ENCODE assay signal across 16 cellular contexts in the genomic region with DNA sequence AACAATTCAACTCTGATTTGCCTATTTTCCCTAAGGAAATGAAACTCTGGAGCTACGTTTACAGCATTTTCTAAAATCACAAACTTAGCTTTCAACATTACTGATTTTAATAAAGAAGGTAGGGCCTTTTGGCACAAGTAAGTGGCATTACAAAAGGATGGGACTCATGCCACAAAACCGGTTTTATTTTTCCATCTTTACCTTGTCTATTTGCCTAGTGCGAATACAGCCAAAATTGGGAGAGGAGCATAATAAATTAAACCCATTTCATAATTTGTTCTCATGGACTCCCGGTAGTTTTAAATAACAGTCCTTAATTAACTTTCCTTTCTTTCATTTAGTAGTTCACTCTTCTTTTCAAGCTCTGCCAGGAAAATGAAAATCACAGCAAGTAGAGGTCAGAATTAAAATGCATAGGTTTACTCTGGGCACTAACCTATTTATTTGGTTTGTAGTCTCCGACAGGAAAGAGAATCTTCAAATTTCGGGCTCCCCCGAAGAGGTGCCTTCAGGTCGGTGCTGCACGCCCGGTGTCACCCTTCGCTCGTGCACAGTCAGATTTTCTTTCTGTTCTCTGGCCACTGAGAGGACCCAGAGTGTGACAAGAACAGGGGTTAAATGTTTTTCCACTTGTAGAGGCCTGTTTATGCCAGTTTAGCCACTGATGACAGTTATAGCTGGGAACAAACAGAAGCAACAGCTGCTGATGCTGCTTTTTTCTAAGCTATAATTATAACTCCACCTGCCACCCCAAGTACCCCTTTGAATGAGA. TPM values are rescaled to one million over a fixed set of nuclear protein-coding genes. Genes with fewer than 3 reads are reported as not detected.
DNase-seq lines count a peak whose midpoint lies in the region; ATAC-seq, FAIRE-seq and TF ChIP-seq lines count a peak whose summit lies in the region.
"Had no signal": no experiment of that assay in that cellular context is flagged by ENCODE, and none has a peak within 500 bp of the region (broad histone marks: within the 10 kb centered on the region; RNA-seq: fewer than 3 reads in every experiment).

A gene (minus strand): TSS at position 535 of the 772 bp plus-strand sequence. CDS start 1,505 bp downstream, outside the sequence.

- H3K27me3 ChIP-seq in small intestine (ENCODE audit: control insufficient read depth in 2 of 2, insufficient read depth in 2 of 2, low read length in 2 of 2): no peaks in the 10 kb centered on the region

- H3K27ac ChIP-seq in C4-2B (peak within 1 kb of the TSS; percentile 93), small intestine (ENCODE audit: low read depth in 1 of 2, low read length in 1 of 2) (no peak within 1 kb of the TSS)
- H3K27ac ChIP-seq: PC-9 had no signal

- no peak within 1 kb of the TSS for H3K4me3 ChIP-seq in small intestine (ENCODE audit: low read depth in 1 of 2, low read length in 2 of 2)
- H3K4me3 ChIP-seq: PC-9 had no signal

- no peaks in the 10 kb centered on the region for H3K4me1 ChIP-seq in small intestine (ENCODE audit: control insufficient read depth in 2 of 2, insufficient read depth in 1 of 2, low read depth in 1 of 2, low read length in 1 of 2)

- H3K9me3 ChIP-seq in small intestine (ENCODE audit: control insufficient read depth, low read depth): no peaks in the 10 kb centered on the region

- DNase-seq in NCI-H1092 treated with DMSO at 0.1 percent for 48 hours (lab: John Stamatoyannopoulos, UW) (peak; percentile 93), NCI-H2196 treated with DMSO at 0.1 percent for 48 hours (lab: John Stamatoyannopoulos, UW; ENCODE audit: unreplicated experiment) (peak; percentile 84), cerebellar cortex (ENCODE audit: low spot score) (peak; percentile 65), T-helper 9 cell (no peak), small intestine (no peak), omental fat pad (ENCODE audit: low spot score) (no peak)
- DNase-seq: activated CD4-positive, alpha-beta T cell treated with anti-CD3 and anti-CD28 coated beads, Interleukin-2, amount 50 U/mL, for 4 hours; activated effector memory CD4-positive, alpha-beta T cell treated with Interleukin-2 at 50 U/mL for 16 hours; KBM-7; nucleus accumbens; PC-9; T-helper 17 cell had no signal

- TF ChIP-seq CTCF in C4-2B (conservative IDR thresholded peaks at IDR 0.05): no peak
- no peak for TF ChIP-seq CTCF in omental fat pad (IDR thresholded peaks at IDR 0.05)

- no peaks in the 10 kb centered on the region for H3K36me3 ChIP-seq in small intestine (ENCODE audit: control insufficient read depth in 2 of 2, insufficient read depth in 2 of 2, low read length in 2 of 2)

- WGBS in small intestine, 3 donors: 85 to 89% (median 89%) methylated on average over 12 of the region's 12 CpGs

- ATAC-seq in HG02798 (IDR thresholded peaks at IDR 0.05; ENCODE audit: poor library complexity, unreplicated experiment): no peak
- no peak for ATAC-seq in omental fat pad (ENCODE audit: low FRiP score)
- ATAC-seq: T-helper 17 cell had no signal

- FAIRE-seq in small intestine (lab: Jason Lieb, UNC): no peak
- FAIRE-seq: G401.6, GM18507 had no signal

RNA-seq across cellular contexts. Expression of the gene that starts here (rescaled TPM):
- under 1 TPM in 1 of 3 donors, not detected in 2; 0.60 TPM for polyA plus RNA-seq in small intestine
- total RNA-seq in omental fat pad: not detected

Comparison
In these comparisons a context has a peak if more than half of its experiments do, and no peak if none do; other contexts are left out.
1. DNase-seq: peak in NCI-H1092 treated with DMSO at 0.1 percent for 48 hours (single experiment), NCI-H2196 treated with DMSO at 0.1 percent for 48 hours (single experiment) and cerebellar cortex (single experiment); none in T-helper 9 cell (single experiment), small intestine (single experiment) and omental fat pad (single experiment).